ENCODE assay signal across 1 cellular context in the genomic region with DNA sequence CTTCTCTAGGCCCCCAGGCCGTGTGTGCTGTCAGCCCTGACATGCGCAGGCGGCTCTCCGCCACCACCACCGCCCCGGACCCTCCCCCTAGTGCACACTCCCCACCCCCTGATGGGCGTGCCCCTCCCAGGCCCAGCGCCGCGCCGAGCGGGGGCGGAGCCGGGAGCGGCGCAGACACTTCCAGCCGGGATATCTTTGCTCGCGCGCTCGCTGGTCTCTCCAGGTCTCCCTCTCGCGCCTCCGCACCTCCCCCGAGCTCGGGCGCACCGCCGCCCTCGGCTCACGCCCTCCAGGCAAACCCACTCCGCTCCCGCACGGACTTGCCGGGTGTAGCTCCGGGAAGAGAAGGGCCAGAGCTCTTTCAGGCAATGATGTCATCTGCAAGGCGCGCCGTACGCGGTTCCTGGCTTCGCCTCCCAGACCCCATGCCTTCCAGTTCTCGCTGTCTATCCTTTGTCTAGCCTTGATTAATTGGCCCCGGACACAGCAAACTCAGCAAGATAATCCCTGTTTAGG.
TF ChIP-seq lines count a peak whose summit lies in the region.

A gene with protein sequence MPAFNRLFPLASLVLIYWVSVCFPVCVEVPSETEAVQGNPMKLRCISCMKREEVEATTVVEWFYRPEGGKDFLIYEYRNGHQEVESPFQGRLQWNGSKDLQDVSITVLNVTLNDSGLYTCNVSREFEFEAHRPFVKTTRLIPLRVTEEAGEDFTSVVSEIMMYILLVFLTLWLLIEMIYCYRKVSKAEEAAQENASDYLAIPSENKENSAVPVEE (minus strand): TSS at position 59 of the 516 bp plus-strand sequence. CDS start 823 bp downstream, outside the sequence.

TF ChIP-seq in HEK293, 187 proteins besides CTCF, POLR2A, EP300 and RAD21 (continued from another document):
- TF ChIP-seq, protein P1, sequence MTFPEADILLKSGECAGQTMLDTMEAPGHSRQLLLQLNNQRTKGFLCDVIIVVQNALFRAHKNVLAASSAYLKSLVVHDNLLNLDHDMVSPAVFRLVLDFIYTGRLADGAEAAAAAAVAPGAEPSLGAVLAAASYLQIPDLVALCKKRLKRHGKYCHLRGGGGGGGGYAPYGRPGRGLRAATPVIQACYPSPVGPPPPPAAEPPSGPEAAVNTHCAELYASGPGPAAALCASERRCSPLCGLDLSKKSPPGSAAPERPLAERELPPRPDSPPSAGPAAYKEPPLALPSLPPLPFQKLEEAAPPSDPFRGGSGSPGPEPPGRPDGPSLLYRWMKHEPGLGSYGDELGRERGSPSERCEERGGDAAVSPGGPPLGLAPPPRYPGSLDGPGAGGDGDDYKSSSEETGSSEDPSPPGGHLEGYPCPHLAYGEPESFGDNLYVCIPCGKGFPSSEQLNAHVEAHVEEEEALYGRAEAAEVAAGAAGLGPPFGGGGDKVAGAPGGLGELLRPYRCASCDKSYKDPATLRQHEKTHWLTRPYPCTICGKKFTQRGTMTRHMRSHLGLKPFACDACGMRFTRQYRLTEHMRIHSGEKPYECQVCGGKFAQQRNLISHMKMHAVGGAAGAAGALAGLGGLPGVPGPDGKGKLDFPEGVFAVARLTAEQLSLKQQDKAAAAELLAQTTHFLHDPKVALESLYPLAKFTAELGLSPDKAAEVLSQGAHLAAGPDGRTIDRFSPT (tag by site-specific recombination; IDR thresholded peaks at IDR 0.05) = 0 out of 2 replicates have a peak, but pooled peaks have one; percentile 23
- no peak for TF ChIP-seq ZNF146 (tag by site-specific recombination; IDR thresholded peaks at IDR 0.05)
- TF ChIP-seq ZNF302 (tag by site-specific recombination; IDR thresholded peaks at IDR 0.05; ENCODE audit: low read depth) = no peak
- peak; percentile 86 for TF ChIP-seq SP7 (tag by site-specific recombination; IDR thresholded peaks at IDR 0.05)
- TF ChIP-seq ZNF2 (tag by site-specific recombination; IDR thresholded peaks at IDR 0.05) = no peak
- no peak for TF ChIP-seq ZNF121 (tag by site-specific recombination; IDR thresholded peaks at IDR 0.05)
- TF ChIP-seq ZNF341 (tag by site-specific recombination; IDR thresholded peaks at IDR 0.05; ENCODE audit: low read depth) = peak; percentile 95
